Comparison of ENCODE assay signal across 2 cellular contexts in the genomic region with DNA sequence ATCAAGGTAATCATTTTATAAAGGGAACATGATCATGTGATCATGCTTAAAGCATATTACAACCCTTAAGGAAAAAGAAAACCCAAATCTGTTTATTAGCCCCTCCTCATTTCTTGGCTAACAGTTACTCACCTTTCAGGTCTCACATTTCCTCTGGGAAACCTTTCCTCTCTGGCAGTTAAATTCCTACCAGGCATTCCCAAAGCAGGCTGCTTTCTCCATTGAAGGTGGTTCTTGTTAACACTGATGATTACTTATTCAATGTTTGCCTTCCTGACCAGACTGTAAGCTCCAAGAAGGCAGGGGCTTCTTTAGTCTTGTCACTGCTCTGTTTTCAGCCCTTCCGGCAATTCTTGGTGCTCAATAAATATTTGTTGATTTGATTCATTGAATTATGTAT.
TF ChIP-seq lines count a peak whose summit lies in the region.

No MANE protein-coding gene starts in this region.

TF ChIP-seq in A549, 52 proteins besides CTCF, POLR2A, EP300 and RAD21 (continued from another document):
- TF ChIP-seq, protein P1, sequence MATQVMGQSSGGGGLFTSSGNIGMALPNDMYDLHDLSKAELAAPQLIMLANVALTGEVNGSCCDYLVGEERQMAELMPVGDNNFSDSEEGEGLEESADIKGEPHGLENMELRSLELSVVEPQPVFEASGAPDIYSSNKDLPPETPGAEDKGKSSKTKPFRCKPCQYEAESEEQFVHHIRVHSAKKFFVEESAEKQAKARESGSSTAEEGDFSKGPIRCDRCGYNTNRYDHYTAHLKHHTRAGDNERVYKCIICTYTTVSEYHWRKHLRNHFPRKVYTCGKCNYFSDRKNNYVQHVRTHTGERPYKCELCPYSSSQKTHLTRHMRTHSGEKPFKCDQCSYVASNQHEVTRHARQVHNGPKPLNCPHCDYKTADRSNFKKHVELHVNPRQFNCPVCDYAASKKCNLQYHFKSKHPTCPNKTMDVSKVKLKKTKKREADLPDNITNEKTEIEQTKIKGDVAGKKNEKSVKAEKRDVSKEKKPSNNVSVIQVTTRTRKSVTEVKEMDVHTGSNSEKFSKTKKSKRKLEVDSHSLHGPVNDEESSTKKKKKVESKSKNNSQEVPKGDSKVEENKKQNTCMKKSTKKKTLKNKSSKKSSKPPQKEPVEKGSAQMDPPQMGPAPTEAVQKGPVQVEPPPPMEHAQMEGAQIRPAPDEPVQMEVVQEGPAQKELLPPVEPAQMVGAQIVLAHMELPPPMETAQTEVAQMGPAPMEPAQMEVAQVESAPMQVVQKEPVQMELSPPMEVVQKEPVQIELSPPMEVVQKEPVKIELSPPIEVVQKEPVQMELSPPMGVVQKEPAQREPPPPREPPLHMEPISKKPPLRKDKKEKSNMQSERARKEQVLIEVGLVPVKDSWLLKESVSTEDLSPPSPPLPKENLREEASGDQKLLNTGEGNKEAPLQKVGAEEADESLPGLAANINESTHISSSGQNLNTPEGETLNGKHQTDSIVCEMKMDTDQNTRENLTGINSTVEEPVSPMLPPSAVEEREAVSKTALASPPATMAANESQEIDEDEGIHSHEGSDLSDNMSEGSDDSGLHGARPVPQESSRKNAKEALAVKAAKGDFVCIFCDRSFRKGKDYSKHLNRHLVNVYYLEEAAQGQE (IDR thresholded peaks at IDR 0.05): no peak
- TF ChIP-seq CBX8 (IDR thresholded peaks at IDR 0.05) (no peak), CBX2 (IDR thresholded peaks at IDR 0.05; ENCODE audit: borderline replicate concordance, low read depth) (no peak), ZC3H11A (IDR thresholded peaks at IDR 0.05) (no peak)
- TF ChIP-seq, protein P2, sequence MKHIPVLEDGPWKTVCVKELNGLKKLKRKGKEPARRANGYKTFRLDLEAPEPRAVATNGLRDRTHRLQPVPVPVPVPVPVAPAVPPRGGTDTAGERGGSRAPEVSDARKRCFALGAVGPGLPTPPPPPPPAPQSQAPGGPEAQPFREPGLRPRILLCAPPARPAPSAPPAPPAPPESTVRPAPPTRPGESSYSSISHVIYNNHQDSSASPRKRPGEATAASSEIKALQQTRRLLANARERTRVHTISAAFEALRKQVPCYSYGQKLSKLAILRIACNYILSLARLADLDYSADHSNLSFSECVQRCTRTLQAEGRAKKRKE (CRISPR knock-in tag; IDR thresholded peaks at IDR 0.05; ENCODE audit: low read depth): no peak

TF ChIP-seq in WTC11, 78 proteins besides CTCF, POLR2A, EP300 and RAD21 (continued from another document):
- TF ChIP-seq FOXP1 (CRISPR knock-in tag; IDR thresholded peaks at IDR 0.05; ENCODE audit: borderline replicate concordance) (no peak), ETV6 (CRISPR knock-in tag; IDR thresholded peaks at IDR 0.05) (no peak), SMAD4 (CRISPR knock-in tag; IDR thresholded peaks at IDR 0.05) (no peak)
- TF ChIP-seq, protein P3, sequence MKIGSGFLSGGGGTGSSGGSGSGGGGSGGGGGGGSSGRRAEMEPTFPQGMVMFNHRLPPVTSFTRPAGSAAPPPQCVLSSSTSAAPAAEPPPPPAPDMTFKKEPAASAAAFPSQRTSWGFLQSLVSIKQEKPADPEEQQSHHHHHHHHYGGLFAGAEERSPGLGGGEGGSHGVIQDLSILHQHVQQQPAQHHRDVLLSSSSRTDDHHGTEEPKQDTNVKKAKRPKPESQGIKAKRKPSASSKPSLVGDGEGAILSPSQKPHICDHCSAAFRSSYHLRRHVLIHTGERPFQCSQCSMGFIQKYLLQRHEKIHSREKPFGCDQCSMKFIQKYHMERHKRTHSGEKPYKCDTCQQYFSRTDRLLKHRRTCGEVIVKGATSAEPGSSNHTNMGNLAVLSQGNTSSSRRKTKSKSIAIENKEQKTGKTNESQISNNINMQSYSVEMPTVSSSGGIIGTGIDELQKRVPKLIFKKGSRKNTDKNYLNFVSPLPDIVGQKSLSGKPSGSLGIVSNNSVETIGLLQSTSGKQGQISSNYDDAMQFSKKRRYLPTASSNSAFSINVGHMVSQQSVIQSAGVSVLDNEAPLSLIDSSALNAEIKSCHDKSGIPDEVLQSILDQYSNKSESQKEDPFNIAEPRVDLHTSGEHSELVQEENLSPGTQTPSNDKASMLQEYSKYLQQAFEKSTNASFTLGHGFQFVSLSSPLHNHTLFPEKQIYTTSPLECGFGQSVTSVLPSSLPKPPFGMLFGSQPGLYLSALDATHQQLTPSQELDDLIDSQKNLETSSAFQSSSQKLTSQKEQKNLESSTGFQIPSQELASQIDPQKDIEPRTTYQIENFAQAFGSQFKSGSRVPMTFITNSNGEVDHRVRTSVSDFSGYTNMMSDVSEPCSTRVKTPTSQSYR (CRISPR knock-in tag; IDR thresholded peaks at IDR 0.05): no peak
